Comparison of ENCODE assay signal across 8 cellular contexts in the genomic region with DNA sequence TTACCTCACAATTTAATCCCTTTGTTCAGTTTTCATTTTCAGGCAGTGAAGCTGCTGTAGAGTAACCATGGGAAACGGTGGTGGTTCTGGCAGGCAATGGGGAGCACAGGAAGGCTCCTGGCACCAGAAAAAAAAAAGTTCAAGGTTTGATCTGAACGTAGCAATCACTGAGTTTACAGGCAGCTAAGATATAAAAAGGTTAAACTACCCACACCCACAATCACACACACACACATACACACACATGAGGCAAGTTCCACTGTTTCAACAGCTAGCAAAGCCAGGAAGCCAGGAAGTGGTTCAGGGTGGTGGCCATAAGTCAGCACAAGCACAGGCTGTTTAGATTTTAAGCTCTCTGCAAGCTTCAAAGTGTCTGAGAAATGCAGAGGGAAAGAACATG. TPM values are rescaled to one million over a fixed set of nuclear protein-coding genes. Genes with fewer than 3 reads are reported as not detected.
DNase-seq lines count a peak whose midpoint lies in the region; ATAC-seq and TF ChIP-seq lines count a peak whose summit lies in the region.

A gene (minus strand): TSS at position 166 of the 400 bp plus-strand sequence. CDS start 5,403 bp downstream, outside the sequence.

- no peak within 1 kb of the TSS for H3K9ac ChIP-seq in PC-3 (ENCODE audit: low read length)

- H3K27me3 ChIP-seq in PC-3 (ENCODE audit: low read length) (no peaks in the 10 kb centered on the region), body of pancreas (no peaks in the 10 kb centered on the region)

- no peak for TF ChIP-seq CTCF in CD14-positive monocyte (IDR thresholded peaks at IDR 0.05)
- no peak for TF ChIP-seq CTCF in PC-3 (conservative IDR thresholded peaks at IDR 0.05; ENCODE audit: low read depth, low read length)
- no peak for TF ChIP-seq CTCF in body of pancreas (IDR thresholded peaks at IDR 0.05)

- H3K27me3 Mint-ChIP-seq in CD14-positive monocyte (ENCODE audit: low read depth in 3 of 3): no peaks in the 10 kb centered on the region

- peaks cover 53% of the 10 kb centered on the region for H3K4me1 Mint-ChIP-seq in CD14-positive monocyte

- H3K27ac ChIP-seq in PC-3 (ENCODE audit: low read length): no peak within 1 kb of the TSS
- peak within 1 kb of the TSS in 2 of 4 donors; percentile 17 to 41 for H3K27ac ChIP-seq in body of pancreas

- POLR2A ChIA-PET in PC-3 (lab: Charles Lee; ENCODE audit: unreplicated experiment): no interaction called here

- no peaks in the 10 kb centered on the region for H3K9me3 ChIP-seq in PC-3 (ENCODE audit: low read length)
- H3K9me3 ChIP-seq in body of pancreas: no peaks in the 10 kb centered on the region

- ATAC-seq in PC-3: 0 out of 2 replicates have a peak, but pooled peaks have one; percentile 33
- ATAC-seq in body of pancreas: peak; percentile 77
- ATAC-seq in HG03457 (IDR thresholded peaks at IDR 0.05; ENCODE audit: unreplicated experiment): no peak

- H4K20me1 ChIP-seq in PC-3 (ENCODE audit: low read length): no peaks in the 10 kb centered on the region

- H3K36me3 ChIP-seq in PC-3 (ENCODE audit: low read depth, low read length) (no peaks in the 10 kb centered on the region), body of pancreas (replicated peaks in 1 of 2; ENCODE audit: insufficient read depth in 1 of 2, low read depth in 2 of 2) (no peaks in the 10 kb centered on the region)

- CTCF ChIA-PET in PC-3 (lab: Charles Lee): no interaction called here

- no peak for TF ChIP-seq POLR2A in body of pancreas (IDR thresholded peaks at IDR 0.05)

- no peak within 1 kb of the TSS for H3K4me2 ChIP-seq in PC-3 (ENCODE audit: low read length)

- intact Hi-C loops in CD14-positive monocyte (cut with micrococcal nuclease): loop anchor here in 1 of 2 donors (10.0 kb wide), 1 partner anchor 64 kb away; no protein-coding TSS in a partner anchor
- intact Hi-C loops in PC-3 (cut with micrococcal nuclease): no loop called here
- intact Hi-C loops in body of pancreas (cut with DNase I): no loop called here

- WGBS in body of pancreas, 2 donors: 8 to 24% methylated on average over 2 of the region's 2 CpGs

- H3K27ac Mint-ChIP-seq in CD14-positive monocyte: peak within 1 kb of the TSS; percentile 90 to 98 (median 96)

- DNase-seq in CD14-positive monocyte (ENCODE audit: low spot score): no peak
- DNase-seq in PC-3: no peak
- DNase-seq in body of pancreas: peak in 3 of 4 donors; percentile 28 to 58 (median 54)
- DNase-seq in mucosa of gallbladder (ENCODE audit: low spot score): peak; percentile 30
- no peak for DNase-seq in GM19238 (ENCODE audit: insufficient read length, low spot score)
- DNase-seq in AG08395 (ENCODE audit: low spot score): no peak
- DNase-seq in HuH-7.5 (ENCODE audit: low spot score): no peak

- H3K4me1 ChIP-seq in PC-3 (ENCODE audit: insufficient read depth, low read length) (peaks cover under 1% of the 10 kb centered on the region; the same call in 1 of the 2 replicates), body of pancreas (peaks cover 20% of the 10 kb centered on the region)

- H3K36me3 Mint-ChIP-seq in CD14-positive monocyte: peaks cover 2 to 11% of the 10 kb centered on the region in 2 donors

- H3K9me2 ChIP-seq in PC-3 (replicated peaks; ENCODE audit: low read length): no peaks in the 10 kb centered on the region

- H3K4me3 ChIP-seq in PC-3 (ENCODE audit: low read length): no peak within 1 kb of the TSS
- H3K4me3 ChIP-seq in body of pancreas: no peak within 1 kb of the TSS

- peak within 1 kb of the TSS; percentile 40 for H2AFZ ChIP-seq in PC-3 (ENCODE audit: low read length)

- H3K9me3 Mint-ChIP-seq in CD14-positive monocyte: peaks cover 0 to 4% (median 0%) of the 10 kb centered on the region in 7 donors

- H3K79me2 ChIP-seq in PC-3 (ENCODE audit: low read length): no peaks in the 10 kb centered on the region

- no peaks in the 10 kb centered on the region for H3F3A ChIP-seq in PC-3 (ENCODE audit: low read length, unreplicated experiment)

- no TSS peak for BruUV-seq in PC-3 (replicated peaks; lab: Mats Ljungman, UMichigan)

- peak within 1 kb of the TSS; percentile 79 to 97 for H3K4me3 Mint-ChIP-seq in CD14-positive monocyte

RNA-seq across cellular contexts. Expression of the gene that starts here (rescaled TPM):
- polyA plus RNA-seq in CD14-positive monocyte: 10 to 100 TPM; 11.2 to 15.6 TPM
- total RNA-seq in PC-3 (2014; rRNA removed): 0.04 and 0.17 TPM in 2 replicates
- 1 to 10 TPM; 1.8 to 4.0 TPM for total RNA-seq in body of pancreas
- total RNA-seq in mucosa of gallbladder: 0.75 TPM

Comparison
In these comparisons a context has a peak if more than half of its experiments do, and no peak if none do; other contexts are left out.
1. Peak in ATAC-seq in PC-3; RNA of the gene not detected or under 1 TPM.
2. Peak in DNase-seq in mucosa of gallbladder; RNA of the gene not detected or under 1 TPM.
3. DNase-seq: peak in body of pancreas (3 of 4); none in CD14-positive monocyte (single experiment), PC-3 (single experiment), GM19238 (single experiment), AG08395 (single experiment) and HuH-7.5 (single experiment).